Comparison of ENCODE assay signal across 11 cellular contexts in the genomic region with DNA sequence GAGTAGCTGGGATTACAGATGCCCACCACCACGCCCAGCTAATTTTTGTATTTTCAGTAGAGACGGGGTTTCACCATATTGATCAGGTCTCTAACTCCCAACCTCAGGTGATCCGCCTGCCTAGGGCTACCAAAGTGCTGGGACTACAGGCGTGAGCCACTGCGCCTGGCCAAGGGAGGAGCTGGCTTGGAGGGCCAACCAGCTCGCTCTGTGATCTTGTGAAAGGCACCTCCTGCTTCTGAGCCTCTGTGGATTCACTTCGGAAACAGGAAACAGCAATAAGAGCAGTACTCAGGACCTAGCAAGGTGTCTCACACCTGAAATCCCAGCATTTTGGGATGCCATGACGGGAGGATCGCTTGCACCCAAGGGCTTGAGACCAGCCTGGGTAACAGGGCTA.
"Had no signal": no experiment of that assay in that cellular context is flagged by ENCODE, and none has a peak within 500 bp of the region (broad histone marks: within the 10 kb centered on the region; RNA-seq: fewer than 3 reads in every experiment).

No MANE protein-coding gene starts in this region.

- ATAC-seq: activated CD4-positive, CD25-positive, alpha-beta regulatory T cell treated with anti-CD3 and anti-CD28 coated beads, Interleukin-2, amount 50 U/mL, for 24 hours; right cardiac atrium had no signal

- H3K27me3 Mint-ChIP-seq: activated CD4-positive, alpha-beta memory T cell treated with anti-CD3 and anti-CD28 coated beads, Interleukin-2, amount 10 ng/mL, durations not matched to agents 7 days and 5 days; progenitor cell of endocrine pancreas; type B pancreatic cell had no signal

- H3K4me2 ChIP-seq: smooth muscle cell had no signal

- H3K9me3 Mint-ChIP-seq: activated CD4-positive, alpha-beta memory T cell treated with anti-CD3 and anti-CD28 coated beads, Interleukin-2, amount 10 ng/mL, durations not matched to agents 7 days and 5 days; mesothelial cell of epicardium; type B pancreatic cell had no signal

- H3K4me3 ChIP-seq: smooth muscle cell had no signal

- H3K27ac Mint-ChIP-seq: activated CD4-positive, alpha-beta memory T cell treated with anti-CD3 and anti-CD28 coated beads, Interleukin-2, amount 10 ng/mL, durations not matched to agents 7 days and 5 days; mesothelial cell of epicardium; progenitor cell of endocrine pancreas; type B pancreatic cell had no signal

- H3K36me3 Mint-ChIP-seq: mesothelial cell of epicardium, type B pancreatic cell had no signal

- DNase-seq: activated CD4-positive, alpha-beta memory T cell treated with anti-CD3 and anti-CD28 coated beads, Interleukin-2, amount 10 ng/mL, durations not matched to agents 7 days and 5 days; activated CD8-positive, alpha-beta memory T cell treated with anti-CD3 and anti-CD28 coated beads, Interleukin-2, amount 50 U/mL, for 48 hours; activated effector memory CD4-positive, alpha-beta T cell treated with Interleukin-2 at 50 U/mL for 16 hours; hippocampal formation; stimulated activated naive CD4-positive, alpha-beta T cell treated with Interleukin-2 at 50 U/mL for 16 hours had no signal

- H3K4me3 Mint-ChIP-seq: activated CD4-positive, alpha-beta memory T cell treated with anti-CD3 and anti-CD28 coated beads, Interleukin-2, amount 10 ng/mL, durations not matched to agents 7 days and 5 days; mesothelial cell of epicardium; type B pancreatic cell had no signal
